In the genomic region with DNA sequence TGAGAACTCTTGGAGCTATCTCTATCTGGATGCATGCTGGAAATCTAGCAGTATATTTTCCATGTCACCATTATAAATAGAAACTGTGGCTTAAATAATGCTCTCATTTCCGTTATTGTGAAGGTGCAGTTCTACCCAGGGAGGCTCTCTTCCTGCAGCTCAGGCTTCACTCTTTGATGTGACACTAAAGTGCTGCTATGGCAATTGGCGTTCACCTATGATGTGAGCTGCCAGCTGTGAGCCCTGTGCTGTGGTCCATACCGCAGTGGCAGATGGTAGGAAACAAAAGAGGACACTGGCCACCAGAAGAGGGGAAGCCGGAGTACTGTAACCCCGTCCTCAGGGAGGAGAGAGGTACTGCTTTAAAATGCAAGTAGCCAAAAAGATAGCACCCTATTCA, we compare ENCODE assay signal across 11 cellular contexts. TPM values are rescaled to one million over a fixed set of nuclear protein-coding genes. Genes with fewer than 3 reads are reported as not detected.
DNase-seq lines count a peak whose midpoint lies in the region; ATAC-seq, FAIRE-seq and TF ChIP-seq lines count a peak whose summit lies in the region.
"Had no signal": no experiment of that assay in that cellular context is flagged by ENCODE, and none has a peak within 500 bp of the region (broad histone marks: within the 10 kb centered on the region; RNA-seq: fewer than 3 reads in every experiment).

No MANE protein-coding gene starts in this region.

- H3K27me3 ChIP-seq in ascending aorta: no peaks in the 10 kb centered on the region

- peak; percentile 7 for DNase-seq in G401 (ENCODE audit: low spot score)
- DNase-seq in effector memory CD8-positive, alpha-beta T cell: peak; percentile 3 to 13 (median 12)
- DNase-seq in urothelium cell line (ENCODE audit: low spot score): no peak
- DNase-seq in epidermal melanocyte (ENCODE audit: insufficient read length, low spot score): no peak
- no peak for DNase-seq in ascending aorta (ENCODE audit: low spot score in 2 of 2)
- DNase-seq: anterior cingulate cortex, erythroblast, NCI-H226 had no signal

- no peaks in the 10 kb centered on the region for H3K9me3 Mint-ChIP-seq in effector memory CD8-positive, alpha-beta T cell

- intact Hi-C loops in ascending aorta (cut with DNase I): no loop called here

- peak overlapping the region; percentile 70 to 75 for H3K4me3 Mint-ChIP-seq in effector memory CD8-positive, alpha-beta T cell

- H3K4me1 ChIP-seq in ascending aorta: no peaks in the 10 kb centered on the region

- no peaks in the 10 kb centered on the region for H3K27me3 Mint-ChIP-seq in effector memory CD8-positive, alpha-beta T cell

- H3K4me3 ChIP-seq in ascending aorta: no peak overlapping the region

- H3K27ac ChIP-seq in ascending aorta: no peak overlapping the region

- peaks cover 11 to 14% of the 10 kb centered on the region in 2 donors for H3K4me1 Mint-ChIP-seq in effector memory CD8-positive, alpha-beta T cell (ENCODE audit: low read depth in 2 of 2)

- H3K27ac Mint-ChIP-seq in effector memory CD8-positive, alpha-beta T cell: peak overlapping the region; percentile 80 to 92

- in situ Hi-C loops in G401 (cut with HindIII; ENCODE audit: low sequenced_read_pairs): no loop called here

- no peak for TF ChIP-seq CTCF in ascending aorta (IDR thresholded peaks at IDR 0.05)

- no peak for FAIRE-seq in urothelium cell line (lab: Jason Lieb, UNC)
- FAIRE-seq: HTR-8/SVneo had no signal

- no peaks in the 10 kb centered on the region for H3K36me3 ChIP-seq in ascending aorta

- no peaks in the 10 kb centered on the region for H3K36me3 Mint-ChIP-seq in effector memory CD8-positive, alpha-beta T cell (ENCODE audit: insufficient read depth)

- ATAC-seq in GM21576 (IDR thresholded peaks at IDR 0.05; ENCODE audit: unreplicated experiment): peak; percentile 59
- peak; percentile 30 to 48 for ATAC-seq in activated CD4-positive, CD25-positive, alpha-beta regulatory T cell treated with anti-CD3 and anti-CD28 coated beads, Interleukin-2, amount 50 U/mL, for 24 hours
- peak; percentile 95 for ATAC-seq in effector memory CD8-positive, alpha-beta T cell (replicated peaks)

- H3K9me3 ChIP-seq in ascending aorta: peaks cover 0 to 24% of the 10 kb centered on the region in 2 donors

RNA-seq across cellular contexts. Expression of a gene that starts 40.6 kb away (rescaled TPM):
- 4.1 and 7.0 TPM in 2 replicates for total RNA-seq in G401 (2014; rRNA removed; shearing (Covaris generic))
- 1.9 TPM for total RNA-seq in ascending aorta

Comparison
In these comparisons a context has a peak if more than half of its experiments do, and no peak if none do; other contexts are left out.
1. DNase-seq: peak in G401 (single experiment) and effector memory CD8-positive, alpha-beta T cell (3 of 3); none in urothelium cell line (single experiment), epidermal melanocyte (single experiment) and ascending aorta (0 of 2).
2. ATAC-seq: peak in every context shown above with its lines; median percentile 95 in effector memory CD8-positive, alpha-beta T cell; 59 in GM21576; 39 in activated CD4-positive, CD25-positive, alpha-beta regulatory T cell treated with anti-CD3 and anti-CD28 coated beads, Interleukin-2, amount 50 U/mL, for 24 hours.